Comparison of ENCODE assay signal across 20 cellular contexts in genomic region chr2:240402566-240403295, GRCh38. TPM values are rescaled to one million over a fixed set of nuclear protein-coding genes. Genes with fewer than 3 reads are reported as not detected.
A peak's percentile ranks its signal among the peaks of the same experiment; 100 is the strongest.
DNase-seq lines count a peak whose midpoint lies in the region.
"Had no signal": no experiment of that assay in that cellular context is flagged by ENCODE, and none has a peak within 500 bp of the region (broad histone marks: within the 10 kb centered on the region; RNA-seq: fewer than 3 reads in every experiment).

No MANE protein-coding gene starts in this region.

- no peaks in the 10 kb centered on the region for H3K36me3 Mint-ChIP-seq in CD4-positive, alpha-beta memory T cell
- no peaks in the 10 kb centered on the region for H3K36me3 Mint-ChIP-seq in activated T-helper 1 cell treated with anti-CD3 and anti-CD28 coated beads, Interleukin-12 subunit alpha, Interleukin-12 subunit beta, Interleukin-2, Interleukin-4 antibody, amounts not matched to agents 30 ng/mL and 10 ng/mL and 1 ng/mL, durations not matched to agents 14 hours and 24 hours and 36 hours (ENCODE audit: low read depth)
- H3K36me3 Mint-ChIP-seq: stimulated activated effector memory CD8-positive, alpha-beta T cell treated with anti-CD3 and anti-CD28 coated beads, Interleukin-12 subunit alpha, Interleukin-12 subunit beta, amount 100 ng/mL, for 72 hours had no signal

- WGBS in trophoblast cell (ENCODE audit: extremely low coverage, insufficient coverage, insufficient read length), result no CpG with 5 or more reads among the region's 20 CpGs

- DNase-seq in activated T-cell treated with anti-CD3 and anti-CD28 coated beads, Interleukin-2, amount 50 U/mL, for 1 hour, result peak; percentile 10
- DNase-seq in activated T-cell treated with anti-CD3 and anti-CD28 coated beads, Interleukin-2, amount 50 U/mL, for 48 hours, result no peak
- no peak for DNase-seq in CD4-positive, alpha-beta memory T cell
- no peak for DNase-seq in activated T-helper 1 cell treated with anti-CD3 and anti-CD28 coated beads, Interleukin-12 subunit alpha, Interleukin-12 subunit beta, Interleukin-2, Interleukin-4 antibody, amounts not matched to agents 30 ng/mL and 10 ng/mL and 1 ng/mL, durations not matched to agents 14 hours and 24 hours and 36 hours (ENCODE audit: low spot score)
- DNase-seq in trophoblast cell (no peak), NCI-H1436 (lab: John Stamatoyannopoulos, UW) (no peak), cortex of kidney (lab: John Stamatoyannopoulos, UW) (no peak)
- no peak for DNase-seq in stimulated activated naive CD4-positive, alpha-beta T cell (lab: John Stamatoyannopoulos, UW)
- DNase-seq: ACHN; activated naive CD8-positive, alpha-beta T cell treated with anti-CD3 and anti-CD28 coated beads, Interleukin-2, amount 50 U/mL, for 24 hours; DND-41; MV-4-11; NCI-H774; PC-9 had no signal

- no peak overlapping the region for H2BK5ac ChIP-seq in trophoblast cell (ENCODE audit: low read depth, low read length, poor library complexity)

- no peaks in the 10 kb centered on the region for H3K27me3 ChIP-seq in CD4-positive, alpha-beta memory T cell (ENCODE audit: insufficient read depth, low read length)
- no peaks in the 10 kb centered on the region for H3K27me3 ChIP-seq in trophoblast cell (ENCODE audit: insufficient read depth, low read length)

- no peak overlapping the region for H3K9ac ChIP-seq in trophoblast cell (ENCODE audit: low read length)

- H4K91ac ChIP-seq in trophoblast cell (ENCODE audit: low read depth, low read length), result no peak overlapping the region

- H3K79me1 ChIP-seq in trophoblast cell (ENCODE audit: low read length), result peaks cover 2% of the 10 kb centered on the region

- H3K14ac ChIP-seq in trophoblast cell (ENCODE audit: low read length), result no peak overlapping the region

- intact Hi-C loops in CD4-positive, alpha-beta memory T cell (cut with micrococcal nuclease), result no loop called here
- intact Hi-C loops in activated T-helper 1 cell treated with anti-CD3 and anti-CD28 coated beads, Interleukin-12 subunit alpha, Interleukin-12 subunit beta, Interleukin-2, Interleukin-4 antibody, amounts not matched to agents 30 ng/mL and 10 ng/mL and 1 ng/mL, durations not matched to agents 14 hours and 24 hours and 36 hours (cut with micrococcal nuclease), result loop anchor here (2.0 kb wide), 1 partner anchor 32 kb away; the partner anchor contains the start of gene GPC1

- H2AFZ ChIP-seq in trophoblast cell (ENCODE audit: insufficient read depth, low read length, poor library complexity), result no peak overlapping the region
- H2AFZ ChIP-seq: PC-9 had no signal

- H2BK120ac ChIP-seq in trophoblast cell (ENCODE audit: insufficient read depth, low read length, poor library complexity), result no peak overlapping the region

- peaks cover 9 to 20% (median 17%) of the 10 kb centered on the region in 4 donors for H3K4me1 Mint-ChIP-seq in CD4-positive, alpha-beta memory T cell
- peaks cover 13% of the 10 kb centered on the region for H3K4me1 Mint-ChIP-seq in activated T-helper 1 cell treated with anti-CD3 and anti-CD28 coated beads, Interleukin-12 subunit alpha, Interleukin-12 subunit beta, Interleukin-2, Interleukin-4 antibody, amounts not matched to agents 30 ng/mL and 10 ng/mL and 1 ng/mL, durations not matched to agents 14 hours and 24 hours and 36 hours (ENCODE audit: low read depth)

- POLR2A ChIA-PET in CD4-positive, alpha-beta memory T cell (lab: Charles Lee; ENCODE audit: partially characterized antibody), result no interaction called here

- H2BK12ac ChIP-seq in trophoblast cell (ENCODE audit: low read length), result peak overlapping the region; percentile 54

- no peak overlapping the region for H4K8ac ChIP-seq in trophoblast cell (ENCODE audit: low read depth, low read length)

- H3K9me3 ChIP-seq in CD4-positive, alpha-beta memory T cell (ENCODE audit: control insufficient read depth in 1 of 2, low read length in 2 of 2), result no peaks in the 10 kb centered on the region
- peaks cover 2% of the 10 kb centered on the region for H3K9me3 ChIP-seq in trophoblast cell (ENCODE audit: insufficient read depth, low read depth, low read length)
- H3K9me3 ChIP-seq: breast epithelium had no signal

- no peak overlapping the region for H3K23ac ChIP-seq in trophoblast cell (ENCODE audit: low read length)

- peak overlapping the region; percentile 59 to 92 (median 74) for H3K4me3 Mint-ChIP-seq in CD4-positive, alpha-beta memory T cell
- peak overlapping the region; percentile 3 for H3K4me3 Mint-ChIP-seq in activated T-helper 1 cell treated with anti-CD3 and anti-CD28 coated beads, Interleukin-12 subunit alpha, Interleukin-12 subunit beta, Interleukin-2, Interleukin-4 antibody, amounts not matched to agents 30 ng/mL and 10 ng/mL and 1 ng/mL, durations not matched to agents 14 hours and 24 hours and 36 hours
- H3K4me3 Mint-ChIP-seq: activated naive CD8-positive, alpha-beta T cell treated with anti-CD3 and anti-CD28 coated beads, Interleukin-2, amount 50 U/mL, for 24 hours; stimulated activated effector memory CD8-positive, alpha-beta T cell treated with anti-CD3 and anti-CD28 coated beads, Interleukin-12 subunit alpha, Interleukin-12 subunit beta, amount 100 ng/mL, for 72 hours had no signal

- CTCF ChIA-PET in CD4-positive, alpha-beta memory T cell (lab: Charles Lee; ENCODE audit: partially characterized antibody), result no interaction called here

- H3K27ac ChIP-seq in CD4-positive, alpha-beta memory T cell (ENCODE audit: low read depth, low read length), result no peak overlapping the region
- no peak overlapping the region for H3K27ac ChIP-seq in trophoblast cell (ENCODE audit: low read depth, low read length)
- H3K27ac ChIP-seq: breast epithelium, HL-60, PC-9 had no signal

- H3K79me2 ChIP-seq in trophoblast cell (ENCODE audit: control insufficient read depth, insufficient read depth, low read length, poor library complexity), result no peaks in the 10 kb centered on the region

- H2AK5ac ChIP-seq in trophoblast cell (ENCODE audit: low read length), result peak overlapping the region; percentile 30

- H4K12ac ChIP-seq in trophoblast cell (ENCODE audit: low read depth, low read length), result no peak overlapping the region

- no peak overlapping the region for H3K4ac ChIP-seq in trophoblast cell (ENCODE audit: low read depth, low read length)

- no peaks in the 10 kb centered on the region for H3K27me3 Mint-ChIP-seq in CD4-positive, alpha-beta memory T cell
- H3K27me3 Mint-ChIP-seq in activated T-helper 1 cell treated with anti-CD3 and anti-CD28 coated beads, Interleukin-12 subunit alpha, Interleukin-12 subunit beta, Interleukin-2, Interleukin-4 antibody, amounts not matched to agents 30 ng/mL and 10 ng/mL and 1 ng/mL, durations not matched to agents 14 hours and 24 hours and 36 hours (ENCODE audit: insufficient read depth), result peaks cover 3% of the 10 kb centered on the region
- H3K27me3 Mint-ChIP-seq: activated naive CD8-positive, alpha-beta T cell treated with anti-CD3 and anti-CD28 coated beads, Interleukin-2, amount 50 U/mL, for 24 hours had no signal

- peaks cover 15% of the 10 kb centered on the region for H3K4me1 ChIP-seq in CD4-positive, alpha-beta memory T cell (ENCODE audit: insufficient read depth, low read length)
- H3K4me1 ChIP-seq in trophoblast cell (ENCODE audit: control insufficient read depth in 1 of 2, insufficient read depth in 2 of 2, low read length in 2 of 2), result peaks cover 2 to 3% of the 10 kb centered on the region in 2 experiments
- H3K4me1 ChIP-seq: breast epithelium had no signal

- peak overlapping the region in 1 of 2 donors; percentile 28 for H3K4me3 ChIP-seq in CD4-positive, alpha-beta memory T cell (ENCODE audit: low read length in 2 of 2)
- no peak overlapping the region for H3K4me3 ChIP-seq in trophoblast cell (ENCODE audit: low read depth, low read length)
- H3K4me3 ChIP-seq: breast epithelium, K562, lung, PC-9, smooth muscle cell had no signal

- no peak overlapping the region for H3K4me2 ChIP-seq in trophoblast cell (ENCODE audit: low read length)
- H3K4me2 ChIP-seq: PC-9, smooth muscle cell had no signal

- no peak overlapping the region for H3K18ac ChIP-seq in trophoblast cell (ENCODE audit: low read length)

- peak overlapping the region in 6 of 7 donors; percentile 74 to 97 (median 84) for H3K27ac Mint-ChIP-seq in CD4-positive, alpha-beta memory T cell
- H3K27ac Mint-ChIP-seq in activated T-helper 1 cell treated with anti-CD3 and anti-CD28 coated beads, Interleukin-12 subunit alpha, Interleukin-12 subunit beta, Interleukin-2, Interleukin-4 antibody, amounts not matched to agents 30 ng/mL and 10 ng/mL and 1 ng/mL, durations not matched to agents 14 hours and 24 hours and 36 hours, result peak overlapping the region; percentile 53
- H3K27ac Mint-ChIP-seq: activated naive CD8-positive, alpha-beta T cell treated with anti-CD3 and anti-CD28 coated beads, Interleukin-2, amount 50 U/mL, for 24 hours had no signal

- H3K36me3 ChIP-seq in CD4-positive, alpha-beta memory T cell (ENCODE audit: insufficient read depth, low read length), result no peaks in the 10 kb centered on the region
- no peaks in the 10 kb centered on the region for H3K36me3 ChIP-seq in trophoblast cell (ENCODE audit: control insufficient read depth in 1 of 2, insufficient read depth in 2 of 2, low read length in 2 of 2)
- H3K36me3 ChIP-seq: breast epithelium had no signal

- H3K9me3 Mint-ChIP-seq in CD4-positive, alpha-beta memory T cell, result no peaks in the 10 kb centered on the region
- no peaks in the 10 kb centered on the region for H3K9me3 Mint-ChIP-seq in activated T-helper 1 cell treated with anti-CD3 and anti-CD28 coated beads, Interleukin-12 subunit alpha, Interleukin-12 subunit beta, Interleukin-2, Interleukin-4 antibody, amounts not matched to agents 30 ng/mL and 10 ng/mL and 1 ng/mL, durations not matched to agents 14 hours and 24 hours and 36 hours
- H3K9me3 Mint-ChIP-seq: activated naive CD8-positive, alpha-beta T cell treated with anti-CD3 and anti-CD28 coated beads, Interleukin-2, amount 50 U/mL, for 24 hours; stimulated activated effector memory CD8-positive, alpha-beta T cell treated with anti-CD3 and anti-CD28 coated beads, Interleukin-12 subunit alpha, Interleukin-12 subunit beta, amount 100 ng/mL, for 72 hours had no signal

RNA-seq across cellular contexts. Expression of gene GPC1, which starts 32.7 kb away (rescaled TPM):
- 1 to 10 TPM; 1.1 to 1.2 TPM for total RNA-seq in CD4-positive, alpha-beta memory T cell
- under 1 TPM; 0.14 to 0.65 TPM for polyA plus RNA-seq in CD4-positive, alpha-beta memory T cell
- total RNA-seq in activated T-helper 1 cell treated with anti-CD3 and anti-CD28 coated beads, Interleukin-12 subunit alpha, Interleukin-12 subunit beta, Interleukin-2, Interleukin-4 antibody, amounts not matched to agents 30 ng/mL and 10 ng/mL and 1 ng/mL, durations not matched to agents 14 hours and 24 hours and 36 hours, result 6.2 and 6.5 TPM in 2 replicates
- 114 and 122 TPM in 2 replicates for polyA plus RNA-seq in trophoblast cell (2013)
